Comparison of ENCODE assay signal across 18 cellular contexts in the genomic region with DNA sequence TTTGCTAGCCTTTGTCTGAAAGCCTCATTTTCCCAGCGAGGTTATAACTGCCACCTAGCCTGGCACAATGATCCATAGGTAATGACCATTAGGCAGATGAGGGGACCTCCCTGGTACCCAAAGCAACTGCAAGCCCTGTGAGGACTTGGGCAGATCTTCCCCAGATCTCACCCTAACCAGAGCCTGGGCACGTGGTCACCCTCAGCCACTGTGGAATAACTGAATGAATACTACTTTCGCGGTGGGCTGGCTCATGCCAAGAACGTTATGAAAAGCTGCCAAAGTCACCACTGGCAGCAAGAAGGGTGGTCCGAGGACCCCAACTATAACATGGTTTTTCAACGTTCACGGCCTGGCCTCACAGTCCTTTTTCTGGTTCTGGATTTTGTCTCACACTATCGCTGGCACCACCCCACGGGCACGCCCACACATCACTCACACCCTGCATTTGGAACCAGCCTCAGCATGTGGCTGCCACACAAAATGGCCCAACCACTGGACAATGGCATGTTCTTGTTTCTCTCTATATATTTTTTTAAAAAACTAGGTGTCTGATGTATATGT. TPM values are rescaled to one million over a fixed set of nuclear protein-coding genes. Genes with fewer than 3 reads are reported as not detected.
DNase-seq lines count a peak whose midpoint lies in the region; ATAC-seq, FAIRE-seq and TF ChIP-seq lines count a peak whose summit lies in the region.
"Had no signal": no experiment of that assay in that cellular context is flagged by ENCODE, and none has a peak within 500 bp of the region (broad histone marks: within the 10 kb centered on the region; RNA-seq: fewer than 3 reads in every experiment).

No MANE protein-coding gene starts in this region.

- H3K4me1 ChIP-seq in left ventricle myocardium inferior: peaks cover 85% of the 10 kb centered on the region

- H3K27ac ChIP-seq in left ventricle myocardium inferior (replicated peaks): peak overlapping the region; percentile 55
- H3K27ac ChIP-seq in CD4-positive, alpha-beta T cell (ENCODE audit: low read depth, low read length): no peak overlapping the region
- H3K27ac ChIP-seq: Peyer's patch had no signal

- intact Hi-C loops in natural killer cell (cut with micrococcal nuclease): loop anchor here (10.0 kb wide), 1 partner anchor 151 kb away; the partner anchor contains the start of gene GALNT11
- intact Hi-C loops in left ventricle myocardium inferior (cut with micrococcal nuclease): no loop called here
- intact Hi-C loops in posterior vena cava (cut with DNase I): loop anchor here (10.0 kb wide), 2 partner anchors 61 to 89 kb away; no protein-coding TSS in a partner anchor
- intact Hi-C loops in CD4-positive, alpha-beta T cell (cut with DNase I, micrococcal nuclease): loop anchor here in 1 of 2 experiments (10.0 kb wide), 3 partner anchors 519 to 801 kb away; partner anchors contain the start of gene XRCC2

- CTCF ChIA-PET in CD4-positive, alpha-beta T cell (lab: Charles Lee): no interaction called here

- no peak for FAIRE-seq in GM12891 (lab: Jason Lieb, UNC)
- FAIRE-seq: D721Med had no signal

- H3K9me3 Mint-ChIP-seq in natural killer cell treated with Interleukin-12 subunit alpha and Interleukin-12 subunit beta and Interleukin-15 and Interleukin-18, amount 100 ng/mL, for 72 hours: no peaks in the 10 kb centered on the region
- H3K9me3 Mint-ChIP-seq in natural killer cell: no peaks in the 10 kb centered on the region
- no peaks in the 10 kb centered on the region for H3K9me3 Mint-ChIP-seq in CD4-positive, alpha-beta T cell
- H3K9me3 Mint-ChIP-seq: CD4-positive, CD25-positive, alpha-beta regulatory T cell had no signal

- H3K27ac Mint-ChIP-seq in natural killer cell treated with Interleukin-12 subunit alpha and Interleukin-12 subunit beta and Interleukin-15 and Interleukin-18, amount 100 ng/mL, for 72 hours: no peak overlapping the region
- no peak overlapping the region for H3K27ac Mint-ChIP-seq in natural killer cell
- H3K27ac Mint-ChIP-seq in CD4-positive, alpha-beta T cell: no peak overlapping the region

- ATAC-seq in natural killer cell treated with Interleukin-12 subunit alpha and Interleukin-12 subunit beta and Interleukin-15 and Interleukin-18, amount 100 ng/mL, for 72 hours: no peak
- ATAC-seq in natural killer cell: no peak
- ATAC-seq in CD4-positive, alpha-beta T cell (ENCODE audit: poor library complexity): no peak

- no peaks in the 10 kb centered on the region for H3K27me3 Mint-ChIP-seq in natural killer cell treated with Interleukin-12 subunit alpha and Interleukin-12 subunit beta and Interleukin-15 and Interleukin-18, amount 100 ng/mL, for 72 hours
- no peaks in the 10 kb centered on the region for H3K27me3 Mint-ChIP-seq in natural killer cell (ENCODE audit: low read depth in 2 of 2)
- no peaks in the 10 kb centered on the region for H3K27me3 Mint-ChIP-seq in CD4-positive, alpha-beta T cell

- H3K9me3 ChIP-seq in left ventricle myocardium inferior (replicated peaks): no peaks in the 10 kb centered on the region
- no peaks in the 10 kb centered on the region for H3K9me3 ChIP-seq in CD4-positive, alpha-beta T cell (ENCODE audit: control insufficient read depth, low read length)

- H3K4me1 Mint-ChIP-seq in natural killer cell treated with Interleukin-12 subunit alpha and Interleukin-12 subunit beta and Interleukin-15 and Interleukin-18, amount 100 ng/mL, for 72 hours (ENCODE audit: low read depth in 2 of 2): peaks cover 27 to 30% of the 10 kb centered on the region in 2 donors
- H3K4me1 Mint-ChIP-seq in natural killer cell: peaks cover 40 to 61% of the 10 kb centered on the region in 2 donors
- peaks cover 62% of the 10 kb centered on the region for H3K4me1 Mint-ChIP-seq in CD4-positive, alpha-beta T cell (ENCODE audit: low read depth)

- H3K4me3 Mint-ChIP-seq in natural killer cell treated with Interleukin-12 subunit alpha and Interleukin-12 subunit beta and Interleukin-15 and Interleukin-18, amount 100 ng/mL, for 72 hours: no peak overlapping the region
- no peak overlapping the region for H3K4me3 Mint-ChIP-seq in natural killer cell
- H3K4me3 Mint-ChIP-seq in CD4-positive, alpha-beta T cell: no peak overlapping the region
- H3K4me3 Mint-ChIP-seq: CD4-positive, CD25-positive, alpha-beta regulatory T cell had no signal

- TF ChIP-seq CTCF in natural killer cell (IDR thresholded peaks at IDR 0.05): no peak
- TF ChIP-seq CTCF in left ventricle myocardium inferior (IDR thresholded peaks at IDR 0.05; ENCODE audit: borderline replicate concordance): no peak
- no peak for TF ChIP-seq CTCF in CD4-positive, alpha-beta T cell (IDR thresholded peaks at IDR 0.05)

- H3K36me3 Mint-ChIP-seq in natural killer cell treated with Interleukin-12 subunit alpha and Interleukin-12 subunit beta and Interleukin-15 and Interleukin-18, amount 100 ng/mL, for 72 hours: no peaks in the 10 kb centered on the region
- H3K36me3 Mint-ChIP-seq in natural killer cell: no peaks in the 10 kb centered on the region
- H3K36me3 Mint-ChIP-seq in CD4-positive, alpha-beta T cell (ENCODE audit: low read depth): peaks cover 18% of the 10 kb centered on the region
- H3K36me3 Mint-ChIP-seq: CD4-positive, CD25-positive, alpha-beta regulatory T cell had no signal

- peaks cover 22% of the 10 kb centered on the region for H3K27me3 ChIP-seq in left ventricle myocardium inferior (ENCODE audit: low read depth)
- no peaks in the 10 kb centered on the region for H3K27me3 ChIP-seq in CD4-positive, alpha-beta T cell (ENCODE audit: control insufficient read depth, insufficient read depth, low read length)
- H3K27me3 ChIP-seq: Peyer's patch had no signal

- DNase-seq in natural killer cell treated with Interleukin-12 subunit alpha and Interleukin-12 subunit beta and Interleukin-15 and Interleukin-18, amount 100 ng/mL, for 72 hours (ENCODE audit: low spot score): peak; percentile 26
- no peak for DNase-seq in natural killer cell
- peak; percentile 67 for DNase-seq in left ventricle myocardium inferior
- DNase-seq in posterior vena cava (ENCODE audit: low spot score): peak; percentile 76
- DNase-seq in CD4-positive, alpha-beta T cell: no peak
- no peak for DNase-seq in stimulated activated CD4-positive, alpha-beta T cell treated with anti-CD3 and anti-CD28 coated beads, Interleukin-2, amount 100 ng/mL, for 48 hours
- no peak for DNase-seq in HK-2 (ENCODE audit: unreplicated experiment)
- DNase-seq in GM12891 (ENCODE audit: insufficient read length, low spot score): no peak
- DNase-seq: CD4-positive, CD25-positive, alpha-beta regulatory T cell; DMS79 treated with DMSO at 0.1 percent for 48 hours; IMR-90; MV-4-11; NCI-H1417 treated with DMSO at 0.1 percent for 48 hours; NCI-H2081; NCI-H510A treated with DMSO at 0.1 percent for 48 hours; Peyer's patch; SHP77 treated with DMSO at 0.1 percent for 48 hours had no signal

- H3K4me3 ChIP-seq in left ventricle myocardium inferior: no peak overlapping the region
- H3K4me3 ChIP-seq: Peyer's patch had no signal

- H3K36me3 ChIP-seq in left ventricle myocardium inferior: no peaks in the 10 kb centered on the region
- H3K36me3 ChIP-seq: Peyer's patch had no signal

- POLR2A ChIA-PET in CD4-positive, alpha-beta T cell (lab: Charles Lee): no interaction called here

- no peak for TF ChIP-seq POLR2A in GM12891 (IDR thresholded peaks at IDR 0.05; ENCODE audit: low read depth, low read length)

TF ChIP-seq in GM12891, 5 proteins besides CTCF, POLR2A, EP300 and RAD21:
- TF ChIP-seq TAF1 (IDR thresholded peaks at IDR 0.05; ENCODE audit: low read depth, low read length): no peak
- no peak for TF ChIP-seq POLR2AphosphoS5 (IDR thresholded peaks at IDR 0.05; ENCODE audit: low read depth, low read length)
- no peak for TF ChIP-seq PAX5 (IDR thresholded peaks at IDR 0.05; ENCODE audit: insufficient read depth, low read length, severe bottlenecking)
- TF ChIP-seq SPI1 (IDR thresholded peaks at IDR 0.05; ENCODE audit: low read depth, low read length): no peak
- no peak for TF ChIP-seq POU2F2 (IDR thresholded peaks at IDR 0.05; ENCODE audit: low read depth, low read length)

RNA-seq across cellular contexts. Expression of gene PRKAG2, which starts 3.4 kb away (rescaled TPM):
- total RNA-seq in natural killer cell treated with Interleukin-12 subunit alpha and Interleukin-12 subunit beta and Interleukin-15 and Interleukin-18, amount 100 ng/mL, for 72 hours: 10 to 100 TPM; 19.9 to 22.6 TPM
- total RNA-seq in natural killer cell (10 to 100 TPM; 42.6 to 66.5 (median 64.4) TPM), left ventricle myocardium inferior (130 TPM), posterior vena cava (10 to 100 TPM; 91.8 to 94.2 TPM)
- total RNA-seq in CD4-positive, alpha-beta T cell: 10 to 100 TPM; 39.3 to 42.3 TPM
- polyA plus RNA-seq in GM12891 (2012; ENCODE audit: low read depth, missing spikeins): 3.2 TPM

Comparison
In these comparisons a context has a peak if more than half of its experiments do, and no peak if none do; other contexts are left out.
1. DNase-seq: peak in natural killer cell treated with Interleukin-12 subunit alpha and Interleukin-12 subunit beta and Interleukin-15 and Interleukin-18, amount 100 ng/mL, for 72 hours (single experiment), left ventricle myocardium inferior (single experiment) and posterior vena cava (single experiment); none in natural killer cell (single experiment), CD4-positive, alpha-beta T cell (0 of 10), stimulated activated CD4-positive, alpha-beta T cell treated with anti-CD3 and anti-CD28 coated beads, Interleukin-2, amount 100 ng/mL, for 48 hours (0 of 2), HK-2 (single experiment) and GM12891 (single experiment).